ENCODE assay signal across 1 cellular context in the genomic region with DNA sequence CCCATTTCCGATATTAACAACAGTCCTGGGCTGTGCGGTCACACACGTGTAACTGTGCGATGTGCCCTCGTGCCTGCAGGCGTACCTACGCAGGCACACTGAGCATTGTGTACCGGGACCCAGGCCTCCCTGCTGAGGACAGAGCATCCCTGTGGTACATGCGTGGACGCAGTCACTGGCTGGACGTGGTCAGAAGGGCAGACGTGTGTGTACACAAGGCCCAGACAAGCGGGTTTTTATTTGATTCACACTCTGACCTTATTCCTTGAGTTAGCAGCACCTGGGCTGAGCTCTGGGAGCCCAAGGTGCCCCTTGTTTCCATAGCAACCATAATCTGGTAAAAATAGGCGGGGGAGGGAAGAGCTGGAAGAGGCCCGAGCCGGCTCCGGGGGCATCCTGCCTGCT.
TF ChIP-seq lines count a peak whose summit lies in the region.

No MANE protein-coding gene starts in this region.

TF ChIP-seq in WTC11, 78 proteins besides CTCF, POLR2A, EP300 and RAD21 (continued from another document):
- TF ChIP-seq, protein P1, sequence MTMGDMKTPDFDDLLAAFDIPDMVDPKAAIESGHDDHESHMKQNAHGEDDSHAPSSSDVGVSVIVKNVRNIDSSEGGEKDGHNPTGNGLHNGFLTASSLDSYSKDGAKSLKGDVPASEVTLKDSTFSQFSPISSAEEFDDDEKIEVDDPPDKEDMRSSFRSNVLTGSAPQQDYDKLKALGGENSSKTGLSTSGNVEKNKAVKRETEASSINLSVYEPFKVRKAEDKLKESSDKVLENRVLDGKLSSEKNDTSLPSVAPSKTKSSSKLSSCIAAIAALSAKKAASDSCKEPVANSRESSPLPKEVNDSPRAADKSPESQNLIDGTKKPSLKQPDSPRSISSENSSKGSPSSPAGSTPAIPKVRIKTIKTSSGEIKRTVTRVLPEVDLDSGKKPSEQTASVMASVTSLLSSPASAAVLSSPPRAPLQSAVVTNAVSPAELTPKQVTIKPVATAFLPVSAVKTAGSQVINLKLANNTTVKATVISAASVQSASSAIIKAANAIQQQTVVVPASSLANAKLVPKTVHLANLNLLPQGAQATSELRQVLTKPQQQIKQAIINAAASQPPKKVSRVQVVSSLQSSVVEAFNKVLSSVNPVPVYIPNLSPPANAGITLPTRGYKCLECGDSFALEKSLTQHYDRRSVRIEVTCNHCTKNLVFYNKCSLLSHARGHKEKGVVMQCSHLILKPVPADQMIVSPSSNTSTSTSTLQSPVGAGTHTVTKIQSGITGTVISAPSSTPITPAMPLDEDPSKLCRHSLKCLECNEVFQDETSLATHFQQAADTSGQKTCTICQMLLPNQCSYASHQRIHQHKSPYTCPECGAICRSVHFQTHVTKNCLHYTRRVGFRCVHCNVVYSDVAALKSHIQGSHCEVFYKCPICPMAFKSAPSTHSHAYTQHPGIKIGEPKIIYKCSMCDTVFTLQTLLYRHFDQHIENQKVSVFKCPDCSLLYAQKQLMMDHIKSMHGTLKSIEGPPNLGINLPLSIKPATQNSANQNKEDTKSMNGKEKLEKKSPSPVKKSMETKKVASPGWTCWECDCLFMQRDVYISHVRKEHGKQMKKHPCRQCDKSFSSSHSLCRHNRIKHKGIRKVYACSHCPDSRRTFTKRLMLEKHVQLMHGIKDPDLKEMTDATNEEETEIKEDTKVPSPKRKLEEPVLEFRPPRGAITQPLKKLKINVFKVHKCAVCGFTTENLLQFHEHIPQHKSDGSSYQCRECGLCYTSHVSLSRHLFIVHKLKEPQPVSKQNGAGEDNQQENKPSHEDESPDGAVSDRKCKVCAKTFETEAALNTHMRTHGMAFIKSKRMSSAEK (CRISPR knock-in tag; IDR thresholded peaks at IDR 0.05; ENCODE audit: borderline replicate concordance), result no peak
- TF ChIP-seq OVOL2 (CRISPR knock-in tag; IDR thresholded peaks at IDR 0.05; ENCODE audit: borderline replicate concordance), result no peak
- no peak for TF ChIP-seq CREM (CRISPR knock-in tag; IDR thresholded peaks at IDR 0.05)
